ENCODE assay signal across 7 cellular contexts in genomic region chr5:159100928-159101646, GRCh38.
DNase-seq lines count a peak whose midpoint lies in the region; ATAC-seq and TF ChIP-seq lines count a peak whose summit lies in the region.

No MANE protein-coding gene starts in this region.

- H3K4me3 ChIP-seq in astrocyte of the spinal cord (ENCODE audit: low read depth, low read length) (peak overlapping the region; percentile 53), mucosa of rectum (ENCODE audit: low read length in 2 of 2) (peak overlapping the region; percentile 61 to 72)

- DNase-seq in astrocyte of the spinal cord (ENCODE audit: low read depth, low spot score) (no peak), medulla oblongata (ENCODE audit: extremely low spot score) (no peak), erythroblast (lab: John Stamatoyannopoulos, UW) (no peak), NCI-H2196 (lab: John Stamatoyannopoulos, UW; ENCODE audit: unreplicated experiment) (no peak)

- H3K27me3 ChIP-seq in mucosa of rectum (ENCODE audit: control insufficient read depth in 2 of 2, insufficient read depth in 2 of 2, low read length in 2 of 2), result peaks cover 68 to 76% of the 10 kb centered on the region in 2 donors

- H3K9ac ChIP-seq in mucosa of rectum (ENCODE audit: low read depth in 1 of 2, low read length in 2 of 2), result peak overlapping the region; percentile 8 to 38

- peak; percentile 0 for ATAC-seq in GM18873 (IDR thresholded peaks at IDR 0.05; ENCODE audit: low FRiP score, unreplicated experiment)
- ATAC-seq in HG02970 (IDR thresholded peaks at IDR 0.05; ENCODE audit: low FRiP score, unreplicated experiment), result peak; percentile 2

- TF ChIP-seq CTCF in astrocyte of the spinal cord (IDR thresholded peaks at IDR 0.05; ENCODE audit: low read depth, low read length), result no peak

- TF ChIP-seq POLR2A in erythroblast (IDR thresholded peaks at IDR 0.05; ENCODE audit: low read length), result no peak

- H3K27ac ChIP-seq in mucosa of rectum (ENCODE audit: low read depth in 2 of 2, low read length in 2 of 2), result peak overlapping the region; percentile 40 to 50

- no peaks in the 10 kb centered on the region for H3K9me3 ChIP-seq in mucosa of rectum (ENCODE audit: control insufficient read depth in 2 of 2, low read length in 2 of 2)

- peaks cover 5 to 11% of the 10 kb centered on the region in 2 donors for H3K4me1 ChIP-seq in mucosa of rectum (ENCODE audit: control insufficient read depth in 2 of 2, insufficient read depth in 2 of 2, low read length in 2 of 2)

- in situ Hi-C loops in astrocyte of the spinal cord (cut with HindIII; ENCODE audit: low sequenced_read_pairs), result loop anchor here (25.0 kb wide), 1 partner anchor 414 kb away; no protein-coding TSS in a partner anchor

- no peaks in the 10 kb centered on the region for H3K36me3 ChIP-seq in mucosa of rectum (ENCODE audit: control insufficient read depth in 2 of 2, insufficient read depth in 2 of 2, low read length in 2 of 2)
